In the genomic region with DNA sequence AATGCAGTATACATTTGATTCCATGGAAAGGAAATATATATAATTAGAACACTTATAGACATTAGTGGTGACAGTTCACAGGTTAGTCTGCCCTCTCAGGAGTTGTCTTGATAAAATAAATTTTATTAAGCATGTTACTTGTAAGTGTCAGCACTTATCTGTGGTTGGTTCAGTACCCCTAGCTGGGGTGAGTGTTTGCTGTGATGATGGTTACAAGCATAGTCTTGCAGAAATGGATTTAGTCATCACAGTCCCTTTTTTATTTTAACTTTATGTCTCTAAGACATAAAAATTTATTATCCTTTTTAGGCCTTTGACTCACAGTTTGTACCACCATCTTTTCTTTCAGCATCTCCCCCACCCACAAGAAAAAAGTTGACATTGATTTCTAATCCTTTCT, we compare ENCODE assay signal across 8 cellular contexts. TPM values are rescaled to one million over a fixed set of nuclear protein-coding genes. Genes with fewer than 3 reads are reported as not detected.
DNase-seq lines count a peak whose midpoint lies in the region; ATAC-seq and TF ChIP-seq lines count a peak whose summit lies in the region.

No MANE protein-coding gene starts in this region.

- no peak overlapping the region for H2AK5ac ChIP-seq in mesenchymal stem cell (ENCODE audit: low read length, severe bottlenecking)

- H2AFZ ChIP-seq in mesenchymal stem cell (ENCODE audit: low read depth, low read length), result no peak overlapping the region

- CTCF ChIA-PET in activated CD4-positive, alpha-beta memory T cell treated with anti-CD3 and anti-CD28 coated beads, Interleukin-2, amount 10 ng/mL, durations not matched to agents 7 days and 5 days (lab: Charles Lee), result interaction anchor here (1.3 to 3.3 kb wide), 4 partner anchors 9 to 220 kb away, joined by 6 to 46 read pairs (median 8); no protein-coding TSS in a partner anchor

- no peak for TF ChIP-seq CTCF in vagina (IDR thresholded peaks at IDR 0.05)
- no peak for TF ChIP-seq CTCF in mucosa of descending colon (IDR thresholded peaks at IDR 0.05)
- TF ChIP-seq CTCF in GM20000 (IDR thresholded peaks at IDR 0.05; ENCODE audit: extremely low read depth, missing control alignments), result no peak

- no peak overlapping the region for H2BK5ac ChIP-seq in mesenchymal stem cell (ENCODE audit: low read depth, low read length, poor library complexity, severe bottlenecking)

- peak overlapping the region; percentile 69 for H3K4me3 Mint-ChIP-seq in activated CD4-positive, alpha-beta memory T cell treated with anti-CD3 and anti-CD28 coated beads, Interleukin-2, amount 10 ng/mL, durations not matched to agents 7 days and 5 days

- no peak for ATAC-seq in mucosa of descending colon

- no peak for TF ChIP-seq POLR2A in vagina (IDR thresholded peaks at IDR 0.05)

- no peak overlapping the region for H2BK120ac ChIP-seq in mesenchymal stem cell (ENCODE audit: low read depth, low read length)

- no peak overlapping the region for H3K4ac ChIP-seq in mesenchymal stem cell (ENCODE audit: low read depth in 1 of 2, low read length in 2 of 2)

- no peak overlapping the region for H4K91ac ChIP-seq in mesenchymal stem cell (ENCODE audit: low read length)

- H3K27ac ChIP-seq in mesenchymal stem cell (ENCODE audit: low read length, poor library complexity, severe bottlenecking), result no peak overlapping the region
- H3K27ac ChIP-seq in vagina, result peak overlapping the region; percentile 72

- H3K9me3 Mint-ChIP-seq in activated CD4-positive, alpha-beta memory T cell treated with anti-CD3 and anti-CD28 coated beads, Interleukin-2, amount 10 ng/mL, durations not matched to agents 7 days and 5 days, result peaks cover 4% of the 10 kb centered on the region

- H3K36me3 ChIP-seq in mesenchymal stem cell (ENCODE audit: control insufficient read depth in 1 of 2, insufficient read depth in 2 of 2, low read depth in 1 of 2, low read length in 2 of 2), result peaks cover 0 to 3% of the 10 kb centered on the region in 2 experiments
- H3K36me3 ChIP-seq in vagina, result no peaks in the 10 kb centered on the region
- no peaks in the 10 kb centered on the region for H3K36me3 ChIP-seq in mucosa of descending colon (ENCODE audit: low read depth)

- peaks cover 39% of the 10 kb centered on the region for H3K36me3 Mint-ChIP-seq in activated CD4-positive, alpha-beta memory T cell treated with anti-CD3 and anti-CD28 coated beads, Interleukin-2, amount 10 ng/mL, durations not matched to agents 7 days and 5 days (ENCODE audit: low read depth)

- peaks cover 47% of the 10 kb centered on the region for H3K79me1 ChIP-seq in mesenchymal stem cell (replicated peaks; ENCODE audit: low read length, poor library complexity, severe bottlenecking)

- intact Hi-C loops in vagina (cut with DNase I), result no loop called here
- intact Hi-C loops in mucosa of descending colon (cut with DNase I, micrococcal nuclease), result no loop called here

- H3K27me3 Mint-ChIP-seq in activated CD4-positive, alpha-beta memory T cell treated with anti-CD3 and anti-CD28 coated beads, Interleukin-2, amount 10 ng/mL, durations not matched to agents 7 days and 5 days, result no peaks in the 10 kb centered on the region

- H3K9me3 ChIP-seq in mesenchymal stem cell (ENCODE audit: control insufficient read depth, low read length) (no peaks in the 10 kb centered on the region), vagina (no peaks in the 10 kb centered on the region), mucosa of descending colon (no peaks in the 10 kb centered on the region)

- H3K4me1 ChIP-seq in mesenchymal stem cell (ENCODE audit: control insufficient read depth, insufficient read depth, low read depth, low read length) (peaks cover 7% of the 10 kb centered on the region), vagina (peaks cover 87% of the 10 kb centered on the region), mucosa of descending colon (ENCODE audit: low read depth) (peaks cover 40% of the 10 kb centered on the region)

- H3K4me3 ChIP-seq in mesenchymal stem cell (ENCODE audit: insufficient read depth in 1 of 2, low read depth in 1 of 2, low read length in 2 of 2) (no peak overlapping the region), vagina (no peak overlapping the region), mucosa of descending colon (no peak overlapping the region)

- POLR2A ChIA-PET in activated CD4-positive, alpha-beta memory T cell treated with anti-CD3 and anti-CD28 coated beads, Interleukin-2, amount 10 ng/mL, durations not matched to agents 7 days and 5 days (lab: Charles Lee), result interaction anchor here (1.5 to 10.7 kb wide), 11 partner anchors 8 to 363 kb away, joined by 5 to 106 read pairs (median 21); no protein-coding TSS in a partner anchor

- H4K8ac ChIP-seq in mesenchymal stem cell (ENCODE audit: low read length), result no peak overlapping the region

- no peak overlapping the region for H3K9ac ChIP-seq in mesenchymal stem cell (ENCODE audit: low read length)

- H3K4me1 Mint-ChIP-seq in activated CD4-positive, alpha-beta memory T cell treated with anti-CD3 and anti-CD28 coated beads, Interleukin-2, amount 10 ng/mL, durations not matched to agents 7 days and 5 days, result peaks cover 93% of the 10 kb centered on the region

- peak; percentile 37 for DNase-seq in stimulated activated CD4-positive, alpha-beta T cell treated with anti-CD3 and anti-CD28 coated beads, Interleukin-1b, Interleukin-23, amount 100 ng/mL, for 48 hours
- no peak for DNase-seq in stimulated activated CD4-positive, alpha-beta T cell treated with anti-CD3 and anti-CD28 coated beads, Interleukin-2, amount 100 ng/mL, for 24 hours
- DNase-seq in activated CD4-positive, alpha-beta memory T cell treated with anti-CD3 and anti-CD28 coated beads, Interleukin-2, amount 10 ng/mL, durations not matched to agents 7 days and 5 days, result no peak
- DNase-seq in mesenchymal stem cell, result peak; percentile 46
- no peak for DNase-seq in vagina (ENCODE audit: extremely low spot score in 2 of 2)
- no peak for DNase-seq in mucosa of descending colon
- no peak for DNase-seq in SK-N-DZ (ENCODE audit: low spot score)
- no peak for DNase-seq in GM20000 (ENCODE audit: low spot score)

- H3K18ac ChIP-seq in mesenchymal stem cell (ENCODE audit: low read depth in 1 of 2, low read length in 2 of 2), result no peak overlapping the region

- H3K4me2 ChIP-seq in mesenchymal stem cell (ENCODE audit: low read length, poor library complexity, severe bottlenecking), result no peak overlapping the region

- no peaks in the 10 kb centered on the region for H3K27me3 ChIP-seq in mesenchymal stem cell (ENCODE audit: control insufficient read depth in 1 of 2, insufficient read depth in 1 of 2, low read length in 2 of 2)
- H3K27me3 ChIP-seq in vagina, result no peaks in the 10 kb centered on the region

- H3K14ac ChIP-seq in mesenchymal stem cell (ENCODE audit: low read length in 2 of 2), result no peak overlapping the region

- no peak overlapping the region for H2BK12ac ChIP-seq in mesenchymal stem cell (ENCODE audit: low read length in 2 of 2)

- H2BK15ac ChIP-seq in mesenchymal stem cell (ENCODE audit: low read depth, poor library complexity, severe bottlenecking), result no peak overlapping the region

- peak overlapping the region; percentile 98 for H3K27ac Mint-ChIP-seq in activated CD4-positive, alpha-beta memory T cell treated with anti-CD3 and anti-CD28 coated beads, Interleukin-2, amount 10 ng/mL, durations not matched to agents 7 days and 5 days

- no peak overlapping the region for H3K23ac ChIP-seq in mesenchymal stem cell (ENCODE audit: low read length in 2 of 2)

RNA-seq across cellular contexts. Expression of gene NCK2, which starts 52.1 kb away (rescaled TPM):
- 10 to 100 TPM; 70.8 to 75.9 TPM for total RNA-seq in activated CD4-positive, alpha-beta memory T cell treated with anti-CD3 and anti-CD28 coated beads, Interleukin-2, amount 10 ng/mL, durations not matched to agents 7 days and 5 days
- polyA plus RNA-seq in mesenchymal stem cell (2013, experiment 1 of 2), result 67.1 TPM
- polyA plus RNA-seq in mesenchymal stem cell (2013, experiment 2 of 2), result 65.5 TPM
- total RNA-seq in vagina, result 45.9 TPM
- total RNA-seq in mucosa of descending colon, result 10 to 100 TPM; 52.2 to 66.4 (median 57.6) TPM
- polyA plus RNA-seq in SK-N-DZ (2014; cell fraction: cytosol; rRNA removed), result 54.9 and 64.1 TPM in 2 replicates
- 18.0 and 25.8 TPM in 2 replicates for polyA plus RNA-seq in SK-N-DZ (2014; cell fraction: nucleus; rRNA removed)

Comparison
In these comparisons a context has a peak if more than half of its experiments do, and no peak if none do; other contexts are left out.
1. DNase-seq: peak in stimulated activated CD4-positive, alpha-beta T cell treated with anti-CD3 and anti-CD28 coated beads, Interleukin-1b, Interleukin-23, amount 100 ng/mL, for 48 hours (single experiment) and mesenchymal stem cell (single experiment); none in stimulated activated CD4-positive, alpha-beta T cell treated with anti-CD3 and anti-CD28 coated beads, Interleukin-2, amount 100 ng/mL, for 24 hours (0 of 2), activated CD4-positive, alpha-beta memory T cell treated with anti-CD3 and anti-CD28 coated beads, Interleukin-2, amount 10 ng/mL, durations not matched to agents 7 days and 5 days (single experiment), vagina (0 of 2), mucosa of descending colon (0 of 3), SK-N-DZ (single experiment) and GM20000 (single experiment).